In genomic region chr17:21036361-21036881, GRCh38 we compare ENCODE assay signal across 10 cellular contexts. TPM values are rescaled to one million over a fixed set of nuclear protein-coding genes. Genes with fewer than 3 reads are reported as not detected.
DNase-seq lines count a peak whose midpoint lies in the region; ATAC-seq, FAIRE-seq and TF ChIP-seq lines count a peak whose summit lies in the region.
"Had no signal": no experiment of that assay in that cellular context is flagged by ENCODE, and none has a peak within 500 bp of the region (broad histone marks: within the 10 kb centered on the region; RNA-seq: fewer than 3 reads in every experiment).

No MANE protein-coding gene starts in this region.

- peaks cover 100% of the 10 kb centered on the region for H3K79me2 ChIP-seq in DOHH2 (ENCODE audit: control insufficient read depth, low read length)
- peaks cover 100% of the 10 kb centered on the region for H3K79me2 ChIP-seq in Loucy (ENCODE audit: insufficient read depth, low read length)
- peaks cover 99% of the 10 kb centered on the region for H3K79me2 ChIP-seq in astrocyte (ENCODE audit: insufficient read depth, low read length)
- peaks cover 100% of the 10 kb centered on the region for H3K79me2 ChIP-seq in neural progenitor cell (ENCODE audit: low read depth)

- H3K27me3 ChIP-seq in DOHH2 (ENCODE audit: control insufficient read depth, low read length) (no peaks in the 10 kb centered on the region), Loucy (ENCODE audit: insufficient read depth, low read length, poor library complexity, severe bottlenecking) (no peaks in the 10 kb centered on the region), astrocyte (ENCODE audit: insufficient read depth, low read length) (no peaks in the 10 kb centered on the region), neural progenitor cell (no peaks in the 10 kb centered on the region)

- H3F3A ChIP-seq in DOHH2 (ENCODE audit: control insufficient read depth, insufficient read depth) (peaks cover 23% of the 10 kb centered on the region), Loucy (ENCODE audit: low read depth) (0 out of 2 replicates have a peak, but pooled peaks cover 10% of the 10 kb centered on the region), neural progenitor cell (ENCODE audit: low read depth) (peaks cover 20% of the 10 kb centered on the region)

- H3K4me3 ChIP-seq in DOHH2 (ENCODE audit: low read length) (peak overlapping the region; percentile 19), Loucy (ENCODE audit: low read length, poor library complexity, severe bottlenecking) (peak overlapping the region; percentile 89), astrocyte (ENCODE audit: insufficient read depth, low read depth, low read length) (no peak overlapping the region), neural progenitor cell (no peak overlapping the region)

- peak; percentile 34 for DNase-seq in astrocyte (ENCODE audit: low read depth)
- no peak for DNase-seq in neural progenitor cell (ENCODE audit: low spot score)
- no peak for DNase-seq in AG08396 (ENCODE audit: low spot score)
- DNase-seq in activated CD4-positive, CD25-positive, alpha-beta regulatory T cell (lab: John Stamatoyannopoulos, UW): no peak
- DNase-seq in NCI-H128 (lab: John Stamatoyannopoulos, UW; ENCODE audit: unreplicated experiment): no peak
- DNase-seq: H7, Kasumi-1 had no signal

- FAIRE-seq in astrocyte (lab: Jason Lieb, UNC): no peak

- H3K27me3 Mint-ChIP-seq in astrocyte (ENCODE audit: low read depth, unreplicated experiment): no peaks in the 10 kb centered on the region
- H3K27me3 Mint-ChIP-seq in neural progenitor cell (ENCODE audit: insufficient read depth, low read depth): peaks cover 3% of the 10 kb centered on the region

- H3K4me1 ChIP-seq in DOHH2 (ENCODE audit: control insufficient read depth, low read length) (peaks cover 78% of the 10 kb centered on the region), Loucy (ENCODE audit: insufficient read depth, low read length, poor library complexity, severe bottlenecking) (peaks cover 65% of the 10 kb centered on the region), astrocyte (ENCODE audit: insufficient read depth, low read length) (peaks cover 64% of the 10 kb centered on the region), neural progenitor cell (peaks cover 16% of the 10 kb centered on the region)

- peak overlapping the region; percentile 55 for H3K4me3 Mint-ChIP-seq in astrocyte (ENCODE audit: unreplicated experiment)
- H3K4me3 Mint-ChIP-seq in neural progenitor cell: no peak overlapping the region

- no peaks in the 10 kb centered on the region for H3K9me3 ChIP-seq in DOHH2 (ENCODE audit: control insufficient read depth, insufficient read depth, low read length)
- H3K9me3 ChIP-seq in Loucy (ENCODE audit: insufficient read depth, low read depth, low read length): no peaks in the 10 kb centered on the region
- H3K9me3 ChIP-seq in astrocyte (ENCODE audit: insufficient read depth, low read depth, low read length): no peaks in the 10 kb centered on the region
- H3K9me3 ChIP-seq in neural progenitor cell (ENCODE audit: low read depth): no peaks in the 10 kb centered on the region

- TF ChIP-seq CTCF in DOHH2 (IDR thresholded peaks at IDR 0.05; ENCODE audit: low read depth, low read length, poor library complexity, severe bottlenecking) (no peak), Loucy (conservative IDR thresholded peaks at IDR 0.05; ENCODE audit: low read length) (no peak), astrocyte (IDR thresholded peaks at IDR 0.05; ENCODE audit: insufficient read depth, low read depth, low read length) (no peak), neural progenitor cell (IDR thresholded peaks at IDR 0.05) (no peak)

- no peak for ATAC-seq in HG02642 (IDR thresholded peaks at IDR 0.05; ENCODE audit: poor library complexity, unreplicated experiment)

- H3K9me3 Mint-ChIP-seq in astrocyte (ENCODE audit: unreplicated experiment) (no peaks in the 10 kb centered on the region), neural progenitor cell (no peaks in the 10 kb centered on the region)

- H3K4me1 Mint-ChIP-seq in astrocyte (ENCODE audit: low read depth, unreplicated experiment) (peaks cover 56% of the 10 kb centered on the region), neural progenitor cell (peaks cover 42% of the 10 kb centered on the region)

- no peaks in the 10 kb centered on the region for H3K9me2 ChIP-seq in DOHH2 (replicated peaks; ENCODE audit: control insufficient read depth, low read length)
- H3K9me2 ChIP-seq in Loucy (replicated peaks; ENCODE audit: low read depth, low read length): no peaks in the 10 kb centered on the region

- peak overlapping the region; percentile 68 for H3K4me2 ChIP-seq in DOHH2 (ENCODE audit: low read length)
- peak overlapping the region; percentile 94 for H3K4me2 ChIP-seq in Loucy (ENCODE audit: low read depth, low read length, poor library complexity, severe bottlenecking)
- peak overlapping the region; percentile 59 for H3K4me2 ChIP-seq in astrocyte (ENCODE audit: low read length)
- H3K4me2 ChIP-seq in neural progenitor cell: peak overlapping the region; percentile 14

- H3K36me3 ChIP-seq in DOHH2 (ENCODE audit: control insufficient read depth, low read length): peaks cover 94% of the 10 kb centered on the region
- H3K36me3 ChIP-seq in Loucy (ENCODE audit: insufficient read depth, low read length): peaks cover 25% of the 10 kb centered on the region; the same call in 1 of the 2 replicates
- peaks cover 4% of the 10 kb centered on the region for H3K36me3 ChIP-seq in astrocyte (ENCODE audit: insufficient read depth, low read length)
- H3K36me3 ChIP-seq in neural progenitor cell: peaks cover 9% of the 10 kb centered on the region

- H3K27ac ChIP-seq in DOHH2 (ENCODE audit: low read depth, low read length): peak overlapping the region; percentile 9
- H3K27ac ChIP-seq in astrocyte (ENCODE audit: low read depth, low read length): no peak overlapping the region
- no peak overlapping the region for H3K27ac ChIP-seq in neural progenitor cell

- H3K36me3 Mint-ChIP-seq in astrocyte (ENCODE audit: low read depth, unreplicated experiment) (peaks cover 8% of the 10 kb centered on the region), neural progenitor cell (peaks cover 60% of the 10 kb centered on the region)

- H3K27ac Mint-ChIP-seq in astrocyte (ENCODE audit: unreplicated experiment) (peak overlapping the region; percentile 58), neural progenitor cell (no peak overlapping the region)

- H3K9ac ChIP-seq in Loucy (ENCODE audit: low read depth, low read length, poor library complexity, severe bottlenecking) (peak overlapping the region; percentile 33), astrocyte (ENCODE audit: low read length) (no peak overlapping the region), neural progenitor cell (no peak overlapping the region)

- H4K20me1 ChIP-seq in DOHH2 (ENCODE audit: control insufficient read depth, insufficient read depth, low read depth, low read length) (peaks cover 71% of the 10 kb centered on the region), Loucy (ENCODE audit: insufficient read depth, low read length, poor library complexity, severe bottlenecking) (peaks cover 99% of the 10 kb centered on the region), astrocyte (ENCODE audit: insufficient read depth, low read length) (peaks cover 99% of the 10 kb centered on the region), neural progenitor cell (ENCODE audit: low read depth) (peaks cover 100% of the 10 kb centered on the region)

- H2AFZ ChIP-seq in Loucy (ENCODE audit: low read length) (no peak overlapping the region), astrocyte (ENCODE audit: low read depth, low read length) (no peak overlapping the region), neural progenitor cell (replicated peaks) (no peak overlapping the region)

RNA-seq across cellular contexts. Expression of gene USP22, which starts 6.4 kb away (rescaled TPM):
- total RNA-seq in astrocyte (243 and 266 TPM in 2 replicates), neural progenitor cell (ENCODE audit: low replicate concordance) (192 and 244 TPM in 2 replicates)

Comparison
In these comparisons a context has a peak if more than half of its experiments do, and no peak if none do; other contexts are left out.
1. H3K4me2 ChIP-seq: peak in every context shown above with its lines; median percentile 94 in Loucy; 68 in DOHH2; 59 in astrocyte; 14 in neural progenitor cell.
2. H3K4me3 ChIP-seq: peak in DOHH2 (single experiment) and Loucy (single experiment); none in astrocyte (single experiment) and neural progenitor cell (single experiment).